14 cellular contexts compared by ENCODE assay signal in genomic region chr6:130906736-130907381, GRCh38.
DNase-seq lines count a peak whose midpoint lies in the region; ATAC-seq and TF ChIP-seq lines count a peak whose summit lies in the region.
"Had no signal": no experiment of that assay in that cellular context is flagged by ENCODE, and none has a peak within 500 bp of the region (broad histone marks: within the 10 kb centered on the region; RNA-seq: fewer than 3 reads in every experiment).

No MANE protein-coding gene starts in this region.

- H3K27ac ChIP-seq in brain microvascular endothelial cell (peak overlapping the region; percentile 43), caudate nucleus (ENCODE audit: low read depth, low read length) (no peak overlapping the region)
- H3K27ac ChIP-seq: hepatocyte, spleen had no signal

- no peaks in the 10 kb centered on the region for H3K27me3 ChIP-seq in brain microvascular endothelial cell (replicated peaks)
- H3K27me3 ChIP-seq: hepatocyte, spleen had no signal

- no peak for TF ChIP-seq CTCF in brain microvascular endothelial cell (IDR thresholded peaks at IDR 0.05; ENCODE audit: low read depth, low read length, missing control alignments)

- peak; percentile 43 for ATAC-seq in HG02623 (IDR thresholded peaks at IDR 0.05; ENCODE audit: unreplicated experiment)
- ATAC-seq: left ventricle myocardium superior had no signal

- in situ Hi-C loops in brain microvascular endothelial cell (cut with HindIII; ENCODE audit: low pct_ligation_motif_present, low sequenced_read_pairs) = no loop called here

- H3K4me3 ChIP-seq in brain microvascular endothelial cell (ENCODE audit: low read depth, low read length) = no peak overlapping the region
- H3K4me3 ChIP-seq: hepatocyte, spleen had no signal

- no peaks in the 10 kb centered on the region for H3K36me3 ChIP-seq in brain microvascular endothelial cell (replicated peaks)
- H3K36me3 ChIP-seq: spleen had no signal

- peak; percentile 58 for DNase-seq in AG08396 (ENCODE audit: low spot score)
- peak; percentile 14 for DNase-seq in brain microvascular endothelial cell
- peak; percentile 18 for DNase-seq in kidney glomerular epithelial cell (lab: John Stamatoyannopoulos, UW)
- DNase-seq in GOT3 (lab: John Stamatoyannopoulos, UW) = no peak
- no peak for DNase-seq in caudate nucleus (lab: John Stamatoyannopoulos, UW)
- no peak for DNase-seq in HuH-7.5 (ENCODE audit: low spot score)
- no peak for DNase-seq in stimulated activated CD8-positive, alpha-beta memory T cell treated with anti-CD3 and anti-CD28 coated beads, Interleukin-4, amount 100 ng/mL, for 48 hours
- DNase-seq: ACHN, DMS 273 treated with DMSO at 0.1 percent for 48 hours, left ventricle myocardium superior, NCI-H774, spleen had no signal

Comparison
In these comparisons a context has a peak if more than half of its experiments do, and no peak if none do; other contexts are left out.
1. DNase-seq: peak in AG08396 (single experiment), brain microvascular endothelial cell (single experiment) and kidney glomerular epithelial cell (single experiment); none in GOT3 (single experiment), caudate nucleus (0 of 61), HuH-7.5 (single experiment) and stimulated activated CD8-positive, alpha-beta memory T cell treated with anti-CD3 and anti-CD28 coated beads, Interleukin-4, amount 100 ng/mL, for 48 hours (single experiment).